ENCODE assay signal across 20 cellular contexts in the genomic region with DNA sequence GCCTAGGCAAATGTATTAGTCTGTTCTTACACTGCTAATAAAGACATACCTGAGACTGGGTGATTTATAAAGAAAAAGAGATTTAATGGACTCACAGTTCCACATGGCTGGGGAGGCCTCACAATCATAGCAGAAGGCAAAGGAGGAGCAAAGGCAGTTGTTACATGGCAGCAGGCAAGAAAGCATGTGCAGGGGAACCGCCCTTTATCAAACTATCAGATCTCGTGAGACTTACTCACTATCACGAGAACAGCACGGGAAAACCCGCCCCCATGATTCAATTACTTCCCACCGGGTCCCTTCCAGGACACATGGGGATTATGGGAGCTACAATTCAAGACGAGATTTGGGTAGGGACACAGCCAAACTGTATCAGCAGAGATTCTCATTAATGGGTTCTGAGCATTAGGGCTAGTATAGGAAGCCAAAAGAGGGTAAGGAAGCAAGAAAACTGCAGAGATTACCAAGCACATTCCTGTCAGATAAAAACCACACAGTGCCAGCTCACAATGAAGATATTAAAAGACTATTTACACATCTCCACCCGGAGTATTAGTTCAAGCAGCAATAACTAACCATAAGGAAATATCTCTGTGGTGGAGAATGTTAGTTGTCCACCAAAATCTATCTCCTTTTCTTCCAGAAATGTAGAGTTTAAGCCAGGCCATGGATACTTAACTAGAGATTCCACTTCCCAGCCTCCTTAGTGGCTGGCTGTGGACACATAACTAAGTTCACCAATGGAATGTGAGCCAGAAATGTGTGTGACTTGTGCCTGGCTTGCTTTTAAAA.
DNase-seq lines count a peak whose midpoint lies in the region; ATAC-seq and TF ChIP-seq lines count a peak whose summit lies in the region.
"Had no signal": no experiment of that assay in that cellular context is flagged by ENCODE, and none has a peak within 500 bp of the region (broad histone marks: within the 10 kb centered on the region; RNA-seq: fewer than 3 reads in every experiment).

No MANE protein-coding gene starts in this region.

- peak overlapping the region; percentile 49 for H3K27ac ChIP-seq in osteoblast (ENCODE audit: low read depth, low read length)
- H3K27ac ChIP-seq: right atrium auricular region, thyroid gland had no signal

- H3K4me3 ChIP-seq in Caco-2 (ENCODE audit: low read depth, low read length) (no peak overlapping the region), epithelial cell of esophagus (ENCODE audit: low read length) (no peak overlapping the region), osteoblast (ENCODE audit: insufficient read depth, low read length) (no peak overlapping the region)
- H3K4me3 ChIP-seq: lung, right atrium auricular region, thyroid gland had no signal

- ATAC-seq in GM21526 (IDR thresholded peaks at IDR 0.05; ENCODE audit: low FRiP score, unreplicated experiment) (no peak), HG02798 (IDR thresholded peaks at IDR 0.05; ENCODE audit: poor library complexity, unreplicated experiment) (no peak)
- ATAC-seq: activated CD8-positive, alpha-beta T cell treated with anti-CD3 and anti-CD28 coated beads, Interleukin-2, amount 10 ng/mL, durations not matched to agents 7 days and 5 days; HCT116 had no signal

- POLR2A ChIA-PET in Caco-2 (lab: Charles Lee) = no interaction called here

- peaks cover 31% of the 10 kb centered on the region for H3K4me1 Mint-ChIP-seq in Caco-2 (ENCODE audit: low read depth, unreplicated experiment)

- H3K9me3 ChIP-seq in Caco-2 = peaks cover 4% of the 10 kb centered on the region
- no peaks in the 10 kb centered on the region for H3K9me3 ChIP-seq in osteoblast (ENCODE audit: low read depth, low read length)
- H3K9me3 ChIP-seq: BE2C, right atrium auricular region, thyroid gland had no signal

- H3K4me3 Mint-ChIP-seq in Caco-2 (ENCODE audit: unreplicated experiment) = no peak overlapping the region
- H3K4me3 Mint-ChIP-seq: activated CD8-positive, alpha-beta T cell treated with anti-CD3 and anti-CD28 coated beads, Interleukin-2, amount 10 ng/mL, durations not matched to agents 7 days and 5 days had no signal

- intact Hi-C loops in Caco-2 (cut with micrococcal nuclease; ENCODE audit: unreplicated experiment) = loop anchor here (2.0 kb wide), 1 partner anchor 45 kb away; no protein-coding TSS in a partner anchor

- no peaks in the 10 kb centered on the region for H3K79me2 ChIP-seq in osteoblast (ENCODE audit: insufficient read depth, low read length)

- peak overlapping the region; percentile 38 for H2AFZ ChIP-seq in osteoblast (ENCODE audit: low read length)

- TF ChIP-seq CTCF in Caco-2 (IDR thresholded peaks at IDR 0.05; ENCODE audit: insufficient read depth in 1 of 2, low read depth in 1 of 2, low read length in 1 of 2, severe bottlenecking in 1 of 2, unreplicated experiment in 1 of 2) (no peak), epithelial cell of esophagus (IDR thresholded peaks at IDR 0.05; ENCODE audit: insufficient read depth, low read depth, low read length, missing control alignments) (no peak), osteoblast (IDR thresholded peaks at IDR 0.05; ENCODE audit: extremely low read depth, low read depth, low read length) (no peak)

- H3K36me3 ChIP-seq in Caco-2 (ENCODE audit: control insufficient read depth, insufficient read depth, low read length) (no peaks in the 10 kb centered on the region), osteoblast (ENCODE audit: insufficient read depth, low read length) (no peaks in the 10 kb centered on the region)
- H3K36me3 ChIP-seq: BE2C, right atrium auricular region, thyroid gland had no signal

- no peaks in the 10 kb centered on the region for H4K20me1 ChIP-seq in osteoblast (ENCODE audit: insufficient read depth, low read length)

- no TSS peak for BruUV-seq in Caco-2 (replicated peaks; lab: Mats Ljungman, UMichigan)

- DNase-seq in Caco-2 (no peak), NCI-H226 (peak; percentile 32), epithelial cell of esophagus (ENCODE audit: low read depth) (peak; percentile 34), osteoblast (ENCODE audit: insufficient read length, low spot score, missing footprints) (peak; percentile 91), iPS-NIHi11 (ENCODE audit: low spot score) (no peak), DMS114 treated with DMSO at 0.1 percent for 48 hours (lab: John Stamatoyannopoulos, UW; ENCODE audit: unreplicated experiment) (no peak)
- DNase-seq: activated CD8-positive, alpha-beta T cell treated with anti-CD3 and anti-CD28 coated beads, Interleukin-2, amount 10 ng/mL, durations not matched to agents 7 days and 5 days; anterior cingulate cortex; BE2C; DMS79; Karpas-422; NCI-H1694 treated with DMSO at 0.1 percent for 48 hours; NCI-H510A; stimulated activated CD4-positive, alpha-beta T cell treated with anti-CD3 and anti-CD28 coated beads, Interleukin-4, amount 100 ng/mL, for 1 hour; thyroid gland had no signal

- H3K36me3 Mint-ChIP-seq in Caco-2 (ENCODE audit: insufficient read depth, unreplicated experiment) = peaks cover 13% of the 10 kb centered on the region

- peak overlapping the region; percentile 69 for H3K27ac Mint-ChIP-seq in Caco-2 (ENCODE audit: unreplicated experiment)
- H3K27ac Mint-ChIP-seq: activated CD8-positive, alpha-beta T cell treated with anti-CD3 and anti-CD28 coated beads, Interleukin-2, amount 10 ng/mL, durations not matched to agents 7 days and 5 days had no signal

- CTCF ChIA-PET in Caco-2 (lab: Charles Lee) = no interaction called here

- no peaks in the 10 kb centered on the region for H3K27me3 Mint-ChIP-seq in Caco-2 (ENCODE audit: insufficient read depth, unreplicated experiment)

- H3K27me3 ChIP-seq in Caco-2 (replicated peaks; ENCODE audit: control insufficient read depth, insufficient read depth, low read length) = no peaks in the 10 kb centered on the region
- no peaks in the 10 kb centered on the region for H3K27me3 ChIP-seq in osteoblast (ENCODE audit: insufficient read depth, low read length)
- H3K27me3 ChIP-seq: BE2C, right atrium auricular region, thyroid gland had no signal

- peaks cover 6% of the 10 kb centered on the region for H3K9me3 Mint-ChIP-seq in Caco-2 (ENCODE audit: unreplicated experiment)

- H3K4me2 ChIP-seq in osteoblast (ENCODE audit: insufficient read depth, low read length) = peak overlapping the region; percentile 23

- H3K4me1 ChIP-seq in Caco-2 (peaks cover 39% of the 10 kb centered on the region), osteoblast (ENCODE audit: insufficient read depth, low read length) (peaks cover 17% of the 10 kb centered on the region)
- H3K4me1 ChIP-seq: BE2C, right atrium auricular region had no signal

Comparison
In these comparisons a context has a peak if more than half of its experiments do, and no peak if none do; other contexts are left out.
1. DNase-seq: peak in NCI-H226 (single experiment), epithelial cell of esophagus (single experiment) and osteoblast (single experiment); none in Caco-2 (0 of 2), iPS-NIHi11 (single experiment) and DMS114 treated with DMSO at 0.1 percent for 48 hours (single experiment).